ENCODE assay signal across 17 cellular contexts in genomic region chr14:102504951-102505600, GRCh38. TPM values are rescaled to one million over a fixed set of nuclear protein-coding genes. Genes with fewer than 3 reads are reported as not detected.
A peak's percentile ranks its signal among the peaks of the same experiment; 100 is the strongest.
DNase-seq lines count a peak whose midpoint lies in the region; ATAC-seq and TF ChIP-seq lines count a peak whose summit lies in the region.
"Had no signal": no experiment of that assay in that cellular context is flagged by ENCODE, and none has a peak within 500 bp of the region (broad histone marks: within the 10 kb centered on the region; RNA-seq: fewer than 3 reads in every experiment).

No MANE protein-coding gene starts in this region.

- ATAC-seq in right cardiac atrium (no peak), foreskin keratinocyte (no peak)
- ATAC-seq: HCT116 had no signal

- POLR2A ChIA-PET in HEK293 (lab: Yijun Ruan, JAX) = interaction anchor here (0.6 kb wide), 1 partner anchor 887 kb away, joined by 3 read pairs; no protein-coding TSS in a partner anchor

- CTCF ChIA-PET in HEK293 (lab: Yijun Ruan, JAX) = no interaction called here

- H3K4me1 ChIP-seq in HEK293 (ENCODE audit: control insufficient read depth, insufficient read depth, low read length) (no peaks in the 10 kb centered on the region; the same call in 1 of the 2 replicates), right cardiac atrium (ENCODE audit: control insufficient read depth, insufficient read depth, low read length) (peaks cover 7% of the 10 kb centered on the region), spleen (peaks cover 0 to 43% (median 18%) of the 10 kb centered on the region in 6 donors), foreskin keratinocyte (peaks cover 4% of the 10 kb centered on the region)

- H3K36me3 ChIP-seq in HEK293 (ENCODE audit: control insufficient read depth in 2 of 2, insufficient read depth in 1 of 2, low read length in 2 of 2) = peaks cover 0 to 38% of the 10 kb centered on the region in 2 experiments; a peak in 1 of 3 replicates
- peaks cover 0 to 36% (median 0%) of the 10 kb centered on the region in 6 donors for H3K36me3 ChIP-seq in spleen

- H3K4me3 ChIP-seq in HEK293 (ENCODE audit: low read depth, low read length) (no peak overlapping the region), right cardiac atrium (ENCODE audit: low read length) (no peak overlapping the region), spleen (no peak overlapping the region)

- H3K9me3 ChIP-seq in HEK293 (ENCODE audit: control insufficient read depth, insufficient read depth, low read depth, low read length) = no peaks in the 10 kb centered on the region
- H3K9me3 ChIP-seq in right cardiac atrium (ENCODE audit: control insufficient read depth, low read length) = no peaks in the 10 kb centered on the region
- H3K9me3 ChIP-seq in spleen = no peaks in the 10 kb centered on the region

- 69% methylated on average over 9 of the region's 9 CpGs for WGBS in right cardiac atrium
- 83 to 89% (median 85%) methylated on average over 6 to 9 of the region's 9 CpGs for WGBS in spleen, 5 donors

- DNase-seq in right cardiac atrium (peak in 1 of 3 donors; percentile 45), spleen (no peak), NCI-H510A treated with DMSO at 0.1 percent for 48 hours (lab: John Stamatoyannopoulos, UW) (no peak), germinal center (ENCODE audit: low spot score) (no peak), foreskin keratinocyte (no peak)
- DNase-seq: AML-193; CD4-positive, alpha-beta T cell; DMS79 treated with DMSO at 0.1 percent for 48 hours; MV-4-11; NCI-H1417 treated with DMSO at 0.1 percent for 48 hours; NCI-H2029 treated with DMSO at 0.1 percent for 48 hours; NCI-H2227 treated with DMSO at 0.1 percent for 48 hours; NCI-H526; NK-92 treated with Interleukin-12 subunit alpha and Interleukin-12 subunit beta, amount 100 ng/mL, for 24 hours had no signal

- H3K27ac ChIP-seq in HEK293 (ENCODE audit: extremely low read depth, low read depth, low read length) = no peak overlapping the region
- H3K27ac ChIP-seq in angular gyrus (ENCODE audit: low read depth, low read length) = peak overlapping the region; percentile 24
- peak overlapping the region; percentile 68 for H3K27ac ChIP-seq in right cardiac atrium (ENCODE audit: low read length)
- peak overlapping the region in 6 of 8 donors; percentile 35 to 76 (median 74) for H3K27ac ChIP-seq in spleen
- H3K27ac ChIP-seq in foreskin keratinocyte = no peak overlapping the region

- no peak for TF ChIP-seq CTCF in HEK293 (tag by site-specific recombination; IDR thresholded peaks at IDR 0.05)
- no peak for TF ChIP-seq CTCF in spleen (IDR thresholded peaks at IDR 0.05 in 8 of 11, conservative IDR thresholded peaks at IDR 0.05 in 3 of 11)
- no peak for TF ChIP-seq CTCF in foreskin keratinocyte (conservative IDR thresholded peaks at IDR 0.05)

- intact Hi-C loops in right cardiac atrium (cut with DNase I) = no loop called here
- intact Hi-C loops in spleen (cut with DNase I; ENCODE audit: low total_unique reads) = no loop called here

- H3K27me3 ChIP-seq in right cardiac atrium (ENCODE audit: control insufficient read depth, insufficient read depth) (no peaks in the 10 kb centered on the region), spleen (replicated peaks in 1 of 7) (no peaks in the 10 kb centered on the region), foreskin keratinocyte (no peaks in the 10 kb centered on the region)

- no peak for TF ChIP-seq POLR2A in spleen (IDR thresholded peaks at IDR 0.05)

TF ChIP-seq in HEK293, 187 proteins besides CTCF, POLR2A, EP300 and RAD21:
- TF ChIP-seq ZFP69B (tag by site-specific recombination; IDR thresholded peaks at IDR 0.05) (0 out of 2 replicates have a peak, but pooled peaks have one; percentile 7), ZXDB (tag by site-specific recombination; IDR thresholded peaks at IDR 0.05) (no peak), ZNF600 (tag by site-specific recombination; IDR thresholded peaks at IDR 0.05) (peak; percentile 39; the same call in 1 of the 2 replicates), ZBTB17 (tag by site-specific recombination; IDR thresholded peaks at IDR 0.05) (peak; percentile 25)

RNA-seq across cellular contexts. Expression of gene ANKRD9, which starts 4.5 kb away (rescaled TPM):
- total RNA-seq in right cardiac atrium (100 to 1,000 TPM; 115 to 134 (median 125) TPM), spleen (10 to 100 TPM in 6 of 7 donors, 1 to 10 TPM in 1; 8.6 to 24.0 (median 15.7) TPM), foreskin keratinocyte (6.7 and 7.8 TPM in 2 replicates)
- polyA plus RNA-seq in right cardiac atrium (43.1 TPM), spleen (1 to 10 TPM; 2.2 to 4.9 (median 2.3) TPM), foreskin keratinocyte (9.3 and 9.5 TPM in 2 replicates)

Comparison
In these comparisons a context has a peak if more than half of its experiments do, and no peak if none do; other contexts are left out.
1. H3K27ac ChIP-seq: peak in angular gyrus (single experiment), right cardiac atrium (single experiment) and spleen (6 of 8); none in HEK293 (single experiment) and foreskin keratinocyte (single experiment).
2. RNA of gene ANKRD9, which starts 4.5 kb away (total RNA-seq): 115 to 134 TPM in right cardiac atrium; 8.6 to 24.0 TPM in spleen and 6.7 to 7.8 TPM in foreskin keratinocyte; every median in the first group is over 4 times any median in the second.